Comparison of ENCODE assay signal across 1 cellular context in the genomic region with DNA sequence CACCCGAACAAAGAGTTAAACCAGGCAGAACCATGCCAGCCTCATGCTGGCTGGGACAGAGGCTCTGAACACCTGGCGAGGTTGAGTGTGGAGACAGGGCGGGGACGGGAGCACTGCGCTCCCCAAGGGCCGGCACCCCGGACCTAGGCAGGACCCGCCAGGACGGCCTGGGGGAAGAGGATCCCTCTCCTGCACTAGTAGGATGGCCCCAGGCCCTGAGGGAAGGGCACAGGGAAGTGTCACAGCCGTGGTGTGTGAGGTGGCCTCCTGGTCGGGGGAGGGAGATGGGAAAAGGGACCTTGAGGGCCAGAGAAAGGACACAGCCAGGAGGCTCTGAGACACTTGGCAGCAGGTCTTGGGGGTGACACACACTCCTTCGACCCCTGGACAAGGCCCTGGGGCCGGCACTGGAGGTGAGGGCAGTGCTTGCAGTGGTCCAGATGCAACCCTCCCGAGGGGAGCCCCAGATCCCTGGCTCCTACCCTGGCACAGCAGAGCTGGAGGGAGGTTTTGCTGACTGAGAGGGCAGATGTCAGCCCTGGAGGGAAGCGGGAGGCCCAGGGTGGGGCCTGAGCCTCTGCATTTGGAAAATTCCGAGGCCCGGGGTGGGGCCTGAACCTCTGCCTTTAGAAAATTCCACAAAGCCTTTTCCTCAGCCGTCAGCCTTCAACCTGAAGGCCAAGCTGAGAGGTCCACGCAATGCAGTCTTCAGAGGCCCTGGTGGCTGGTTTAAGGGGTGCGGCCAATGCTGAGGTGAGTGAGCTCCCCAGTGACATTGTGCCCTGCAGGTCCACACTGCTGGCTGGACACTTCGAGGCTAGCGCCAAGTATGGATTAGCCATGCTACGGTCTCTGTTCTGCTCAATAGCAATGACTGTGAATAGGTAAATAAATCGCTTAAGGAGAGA.
A peak's percentile ranks its signal among the peaks of the same experiment; 100 is the strongest.
TF ChIP-seq lines count a peak whose summit lies in the region.

No MANE protein-coding gene starts in this region.

TF ChIP-seq in K562, 482 proteins besides CTCF, POLR2A, EP300 and RAD21:
- TF ChIP-seq POLR2G (IDR thresholded peaks at IDR 0.05; ENCODE audit: low read depth, low read length) (peak; percentile 36), KLF16 (IDR thresholded peaks at IDR 0.05) (no peak), RBFOX2 (IDR thresholded peaks at IDR 0.05; ENCODE audit: low read depth, low read length) (peak; percentile 14; the same call in 1 of the 2 replicates)
